In genomic region chr3:8482263-8482662, GRCh38 we compare ENCODE assay signal across 14 cellular contexts. TPM values are rescaled to one million over a fixed set of nuclear protein-coding genes. Genes with fewer than 3 reads are reported as not detected.
A peak's percentile ranks its signal among the peaks of the same experiment; 100 is the strongest.
DNase-seq lines count a peak whose midpoint lies in the region; ATAC-seq, FAIRE-seq and TF ChIP-seq lines count a peak whose summit lies in the region.
"Had no signal": no experiment of that assay in that cellular context is flagged by ENCODE, and none has a peak within 500 bp of the region (broad histone marks: within the 10 kb centered on the region; RNA-seq: fewer than 3 reads in every experiment).

No MANE protein-coding gene starts in this region.

- TF ChIP-seq CTCF in breast epithelium (IDR thresholded peaks at IDR 0.05) (no peak), MCF 10A (IDR thresholded peaks at IDR 0.05; ENCODE audit: unreplicated experiment) (no peak), pancreas (IDR thresholded peaks at IDR 0.05) (no peak), uterus (IDR thresholded peaks at IDR 0.05) (no peak)

- H3K4me3 ChIP-seq in breast epithelium: no peak overlapping the region
- H3K4me3 ChIP-seq in pancreas: no peak overlapping the region
- no peak overlapping the region for H3K4me3 ChIP-seq in uterus
- H3K4me3 ChIP-seq: GM23338, prostate gland, thyroid gland had no signal

- FAIRE-seq in pancreas (lab: Jason Lieb, UNC): no peak

- H3K4me1 ChIP-seq in breast epithelium (peaks cover 6 to 11% of the 10 kb centered on the region in 2 donors), pancreas (peaks cover 0 to 22% (median 9%) of the 10 kb centered on the region in 3 donors), uterus (peaks cover 0 to 5% of the 10 kb centered on the region in 2 donors)

- intact Hi-C loops in breast epithelium (cut with DNase I; ENCODE audit: low total_unique reads): no loop called here
- intact Hi-C loops in MCF 10A (cut with micrococcal nuclease): no loop called here
- intact Hi-C loops in left ventricle myocardium superior (cut with micrococcal nuclease): loop anchor here (5.0 kb wide), 1 partner anchor 40 kb away; no protein-coding TSS in a partner anchor
- intact Hi-C loops in pancreas (cut with DNase I): no loop called here
- intact Hi-C loops in uterus (cut with DNase I; ENCODE audit: low total_unique reads): no loop called here
- intact Hi-C loops in activated CD4-positive, alpha-beta memory T cell treated with anti-CD3 and anti-CD28 coated beads for 36 hours (cut with micrococcal nuclease): no loop called here

- H3K27me3 Mint-ChIP-seq in MCF 10A (ENCODE audit: insufficient read depth, unreplicated experiment): no peaks in the 10 kb centered on the region
- H3K27me3 Mint-ChIP-seq in activated CD4-positive, alpha-beta memory T cell treated with anti-CD3 and anti-CD28 coated beads for 36 hours: no peaks in the 10 kb centered on the region

- no peak for DNase-seq in breast epithelium (ENCODE audit: low spot score in 2 of 2)
- no peak for DNase-seq in MCF 10A (ENCODE audit: unreplicated experiment)
- no peak for DNase-seq in left ventricle myocardium superior
- no peak for DNase-seq in pancreas
- no peak for DNase-seq in uterus
- no peak for DNase-seq in activated CD4-positive, alpha-beta memory T cell treated with anti-CD3 and anti-CD28 coated beads for 36 hours
- no peak for DNase-seq in T1000 (lab: John Stamatoyannopoulos, UW)
- DNase-seq: activated CD4-positive, alpha-beta T cell treated with anti-CD3 and anti-CD28 coated beads, Interleukin-2, amount 50 U/mL, for 48 hours; NCI-H524; thyroid gland had no signal

- CTCF ChIA-PET in MCF 10A (lab: Yijun Ruan, JAX): interaction anchor here (0.7 kb wide), 2 partner anchors 24 to 140 kb away, joined by 3 to 4 read pairs; no protein-coding TSS in a partner anchor
- CTCF ChIA-PET in activated CD4-positive, alpha-beta memory T cell treated with anti-CD3 and anti-CD28 coated beads for 36 hours (lab: Charles Lee): no interaction called here

- H3K4me1 Mint-ChIP-seq in MCF 10A (ENCODE audit: insufficient read depth, unreplicated experiment): peaks cover 21% of the 10 kb centered on the region
- H3K4me1 Mint-ChIP-seq in activated CD4-positive, alpha-beta memory T cell treated with anti-CD3 and anti-CD28 coated beads for 36 hours (ENCODE audit: low read depth): no peaks in the 10 kb centered on the region
- H3K4me1 Mint-ChIP-seq: GM23338 had no signal

- H3K9me3 Mint-ChIP-seq in MCF 10A (ENCODE audit: unreplicated experiment): peaks cover 8% of the 10 kb centered on the region
- H3K9me3 Mint-ChIP-seq in activated CD4-positive, alpha-beta memory T cell treated with anti-CD3 and anti-CD28 coated beads for 36 hours: no peaks in the 10 kb centered on the region

- H3K27me3 ChIP-seq in breast epithelium (no peaks in the 10 kb centered on the region), pancreas (no peaks in the 10 kb centered on the region), uterus (no peaks in the 10 kb centered on the region)
- H3K27me3 ChIP-seq: thyroid gland had no signal

- no peaks in the 10 kb centered on the region for H3K36me3 Mint-ChIP-seq in MCF 10A (ENCODE audit: insufficient read depth, unreplicated experiment)
- no peaks in the 10 kb centered on the region for H3K36me3 Mint-ChIP-seq in activated CD4-positive, alpha-beta memory T cell treated with anti-CD3 and anti-CD28 coated beads for 36 hours

- no TSS peak for BruUV-seq in MCF 10A (replicated peaks; lab: Mats Ljungman, UMichigan)

- H3K36me3 ChIP-seq in breast epithelium: no peaks in the 10 kb centered on the region
- no peaks in the 10 kb centered on the region for H3K36me3 ChIP-seq in pancreas
- H3K36me3 ChIP-seq in uterus: no peaks in the 10 kb centered on the region
- H3K36me3 ChIP-seq: prostate gland, thyroid gland had no signal

- POLR2A ChIA-PET in MCF 10A (lab: Yijun Ruan, JAX): no interaction called here
- POLR2A ChIA-PET in activated CD4-positive, alpha-beta memory T cell treated with anti-CD3 and anti-CD28 coated beads for 36 hours (lab: Charles Lee): no interaction called here

- H3K27ac Mint-ChIP-seq in MCF 10A (ENCODE audit: low read depth, unreplicated experiment): no peak overlapping the region
- no peak overlapping the region for H3K27ac Mint-ChIP-seq in activated CD4-positive, alpha-beta memory T cell treated with anti-CD3 and anti-CD28 coated beads for 36 hours
- H3K27ac Mint-ChIP-seq: GM23338 had no signal

- WGBS in pancreas, 2 donors: 51 to 55% methylated on average over 2 of the region's 2 CpGs

- ATAC-seq in left ventricle myocardium superior: peak; percentile 18
- no peak for ATAC-seq in pancreas
- no peak for ATAC-seq in HG02885 (IDR thresholded peaks at IDR 0.05; ENCODE audit: poor library complexity, unreplicated experiment)
- ATAC-seq: GM23338 had no signal

- H3K9me3 ChIP-seq in breast epithelium (peaks cover 0 to 4% of the 10 kb centered on the region in 2 donors), pancreas (no peaks in the 10 kb centered on the region), uterus (no peaks in the 10 kb centered on the region)
- H3K9me3 ChIP-seq: prostate gland, thyroid gland had no signal

- H3K4me3 Mint-ChIP-seq in MCF 10A (ENCODE audit: unreplicated experiment): no peak overlapping the region
- no peak overlapping the region for H3K4me3 Mint-ChIP-seq in activated CD4-positive, alpha-beta memory T cell treated with anti-CD3 and anti-CD28 coated beads for 36 hours
- H3K4me3 Mint-ChIP-seq: GM23338 had no signal

- TF ChIP-seq POLR2A in breast epithelium (IDR thresholded peaks at IDR 0.05): no peak
- TF ChIP-seq POLR2A in uterus (IDR thresholded peaks at IDR 0.05): no peak

- H3K27ac ChIP-seq in breast epithelium (peak overlapping the region; percentile 79 to 92), pancreas (peak overlapping the region in 3 of 4 donors; percentile 38 to 82 (median 80)), uterus (peak overlapping the region; percentile 50)
- H3K27ac ChIP-seq: C4-2B had no signal

RNA-seq across cellular contexts. Expression of gene LMCD1, which starts 19.4 kb away (rescaled TPM):
- total RNA-seq in breast epithelium: 100 to 1,000 TPM in 2 of 3 donors, 10 to 100 TPM in 1; 53.0 to 228 (median 105) TPM
- 0.63 and 0.83 TPM in 2 replicates for total RNA-seq in MCF 10A (2022)
- total RNA-seq in left ventricle myocardium superior: 37.9 TPM
- 10 to 100 TPM; 14.4 to 32.0 (median 17.4) TPM for total RNA-seq in pancreas
- 10 to 100 TPM; 14.0 to 39.4 TPM for polyA plus RNA-seq in pancreas
- total RNA-seq in uterus: 100 to 1,000 TPM in 2 of 4 donors, 10 to 100 TPM in 2; 70.9 to 163 (median 115) TPM
- 1 to 10 TPM; 3.5 to 3.8 TPM for total RNA-seq in activated CD4-positive, alpha-beta memory T cell treated with anti-CD3 and anti-CD28 coated beads for 36 hours
